ENCODE assay signal across 15 cellular contexts in the genomic region with DNA sequence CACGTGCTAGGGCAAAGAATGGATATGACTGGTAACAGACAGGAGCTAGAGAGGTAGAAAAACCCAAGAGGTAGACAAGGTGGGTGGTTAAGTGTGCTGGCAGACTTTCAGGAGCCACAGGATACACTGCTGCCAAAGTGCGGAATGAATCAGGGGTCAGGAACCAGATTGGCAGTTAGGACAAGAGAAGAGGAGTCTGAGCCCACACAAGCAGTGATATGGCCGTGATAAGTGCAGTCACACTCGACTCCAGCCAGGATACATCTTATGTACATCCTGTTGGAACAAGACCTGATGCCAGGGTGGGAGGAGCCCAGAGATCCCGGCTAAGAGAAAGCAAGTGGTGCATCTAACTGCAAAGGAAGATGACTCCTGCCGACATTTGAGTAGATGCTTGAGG. TPM values are rescaled to one million over a fixed set of nuclear protein-coding genes. Genes with fewer than 3 reads are reported as not detected.
"Had no signal": no experiment of that assay in that cellular context is flagged by ENCODE, and none has a peak within 500 bp of the region (broad histone marks: within the 10 kb centered on the region; RNA-seq: fewer than 3 reads in every experiment).

No MANE protein-coding gene starts in this region.

- ATAC-seq: activated CD4-positive, alpha-beta T cell treated with anti-CD3 and anti-CD28 coated beads for 36 hours; activated naive CD4-positive, alpha-beta T cell treated with anti-CD3 and anti-CD28 coated beads, Interleukin-2, amount 50 U/mL, for 72 hours; left colon; pancreas; stimulated activated memory B cell treated with anti-CD40 and anti-IgM and Interleukin-4, amounts not matched to agents 10 μg/mL and 1 μg/mL and 100 μg/mL, for 72 hours; T-helper 17 cell had no signal

- H3K27me3 ChIP-seq: pancreas, tibial nerve had no signal

- H3K36me3 ChIP-seq: heart right ventricle, pancreas, tibial nerve had no signal

- H3K9me3 ChIP-seq: pancreas, tibial nerve had no signal

- H3K4me3 ChIP-seq: heart right ventricle, pancreas, tibial nerve had no signal

- DNase-seq: activated CD4-positive, alpha-beta memory T cell treated with anti-CD3 and anti-CD28 coated beads, Interleukin-2, amount 10 ng/mL, durations not matched to agents 7 days and 5 days; activated CD4-positive, alpha-beta T cell treated with anti-CD3 and anti-CD28 coated beads for 36 hours; activated effector memory CD4-positive, alpha-beta T cell treated with anti-CD3 and anti-CD28 coated beads, Interleukin-2, amount 50 U/mL, for 16 hours; activated T-cell treated with anti-CD3 and anti-CD28 coated beads, Interleukin-2, amount 50 U/mL, for 48 hours; cortex of kidney; effector CD4-positive, alpha-beta T cell; heart right ventricle; left colon; naive B cell; pancreas; T-helper 17 cell had no signal

- FAIRE-seq: frontal cortex, pancreas had no signal

- H3K27ac ChIP-seq: heart right ventricle, pancreas, tibial nerve had no signal

- H3K4me1 ChIP-seq: pancreas, tibial nerve had no signal

RNA-seq across cellular contexts. Expression of a gene that starts 10.0 kb away (rescaled TPM):
- total RNA-seq: activated CD4-positive, alpha-beta memory T cell treated with anti-CD3 and anti-CD28 coated beads, Interleukin-2, amount 10 ng/mL, durations not matched to agents 7 days and 5 days; T-helper 17 cell had no signal
